Comparison of ENCODE assay signal across 11 cellular contexts in the genomic region with DNA sequence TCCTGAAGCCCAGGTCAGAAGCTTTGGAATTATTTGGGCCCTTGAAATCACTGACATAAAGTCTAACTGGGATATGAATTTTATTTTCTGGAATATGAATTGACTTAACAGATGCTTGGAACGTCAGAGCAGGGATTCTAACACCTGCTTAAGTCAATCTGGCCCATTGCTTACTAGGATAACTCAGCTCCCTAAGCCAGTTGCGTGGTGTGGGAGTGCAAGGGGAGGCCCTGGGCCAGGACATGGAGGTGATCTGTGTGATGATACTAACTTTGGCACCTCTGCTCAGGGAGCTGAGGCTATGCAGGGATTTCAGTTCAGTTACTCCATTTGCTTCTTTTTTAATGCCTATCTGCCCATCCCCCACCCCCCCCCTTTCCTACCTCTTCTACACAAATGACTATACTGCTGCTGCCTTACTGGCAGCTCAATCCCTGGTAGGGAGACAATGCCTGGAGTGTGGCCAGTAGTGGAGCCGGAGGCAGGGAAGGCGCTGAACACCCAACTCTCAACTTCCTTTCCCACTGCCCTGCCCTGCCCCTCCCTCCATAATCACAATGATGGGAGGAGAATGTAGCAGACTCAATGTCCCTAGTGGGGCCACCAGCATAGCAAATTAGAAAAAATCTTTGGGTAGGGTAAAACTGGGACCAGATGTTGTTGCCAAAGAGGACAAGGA. TPM values are rescaled to one million over a fixed set of nuclear protein-coding genes. Genes with fewer than 3 reads are reported as not detected.
DNase-seq lines count a peak whose midpoint lies in the region; ATAC-seq and TF ChIP-seq lines count a peak whose summit lies in the region.
"Had no signal": no experiment of that assay in that cellular context is flagged by ENCODE, and none has a peak within 500 bp of the region (broad histone marks: within the 10 kb centered on the region; RNA-seq: fewer than 3 reads in every experiment).

No MANE protein-coding gene starts in this region.

- H3K27ac Mint-ChIP-seq in Caco-2 (ENCODE audit: unreplicated experiment), result peak overlapping the region; percentile 60
- peak overlapping the region; percentile 32 for H3K27ac Mint-ChIP-seq in activated T-helper 1 cell treated with anti-CD3 and anti-CD28 coated beads, Interleukin-12 subunit alpha, Interleukin-12 subunit beta, Interleukin-2, Interleukin-4 antibody, amounts not matched to agents 30 ng/mL and 10 ng/mL and 1 ng/mL, durations not matched to agents 14 hours and 24 hours and 36 hours

- H3K4me3 ChIP-seq in Caco-2 (ENCODE audit: low read depth, low read length), result no peak overlapping the region
- H3K4me3 ChIP-seq in psoas muscle, result no peak overlapping the region
- H3K4me3 ChIP-seq: vagina had no signal

- TF ChIP-seq CTCF in Caco-2 (IDR thresholded peaks at IDR 0.05; ENCODE audit: insufficient read depth in 1 of 2, low read depth in 1 of 2, low read length in 1 of 2, severe bottlenecking in 1 of 2, unreplicated experiment in 1 of 2) (no peak), psoas muscle (IDR thresholded peaks at IDR 0.05) (no peak)

- POLR2A ChIA-PET in Caco-2 (lab: Charles Lee), result no interaction called here

- peaks cover 38% of the 10 kb centered on the region for H3K36me3 Mint-ChIP-seq in Caco-2 (ENCODE audit: insufficient read depth, unreplicated experiment)
- peaks cover 13% of the 10 kb centered on the region for H3K36me3 Mint-ChIP-seq in activated T-helper 1 cell treated with anti-CD3 and anti-CD28 coated beads, Interleukin-12 subunit alpha, Interleukin-12 subunit beta, Interleukin-2, Interleukin-4 antibody, amounts not matched to agents 30 ng/mL and 10 ng/mL and 1 ng/mL, durations not matched to agents 14 hours and 24 hours and 36 hours (ENCODE audit: low read depth)

- no peaks in the 10 kb centered on the region for H3K9me3 Mint-ChIP-seq in Caco-2 (ENCODE audit: unreplicated experiment)
- no peaks in the 10 kb centered on the region for H3K9me3 Mint-ChIP-seq in activated T-helper 1 cell treated with anti-CD3 and anti-CD28 coated beads, Interleukin-12 subunit alpha, Interleukin-12 subunit beta, Interleukin-2, Interleukin-4 antibody, amounts not matched to agents 30 ng/mL and 10 ng/mL and 1 ng/mL, durations not matched to agents 14 hours and 24 hours and 36 hours

- H3K36me3 ChIP-seq in Caco-2 (ENCODE audit: control insufficient read depth, insufficient read depth, low read length) (no peaks in the 10 kb centered on the region), psoas muscle (ENCODE audit: insufficient read depth in 1 of 2, low read depth in 1 of 2) (peaks cover 0 to 3% of the 10 kb centered on the region in 2 donors)
- H3K36me3 ChIP-seq: vagina had no signal

- H3K27me3 Mint-ChIP-seq in Caco-2 (ENCODE audit: insufficient read depth, unreplicated experiment), result no peaks in the 10 kb centered on the region
- H3K27me3 Mint-ChIP-seq in activated T-helper 1 cell treated with anti-CD3 and anti-CD28 coated beads, Interleukin-12 subunit alpha, Interleukin-12 subunit beta, Interleukin-2, Interleukin-4 antibody, amounts not matched to agents 30 ng/mL and 10 ng/mL and 1 ng/mL, durations not matched to agents 14 hours and 24 hours and 36 hours (ENCODE audit: insufficient read depth), result no peaks in the 10 kb centered on the region

- CTCF ChIA-PET in Caco-2 (lab: Charles Lee), result interaction anchor here (0.7 kb wide), 2 partner anchors 49 to 52 kb away, joined by 3 to 4 read pairs; no protein-coding TSS in a partner anchor

- DNase-seq in Caco-2 (no peak), Right ventricle myocardium superior (peak; percentile 62), psoas muscle (peak in 1 of 2 donors; percentile 77), SHP77 treated with DMSO at 0.1 percent for 48 hours (lab: John Stamatoyannopoulos, UW) (no peak), NCI-H2196 treated with DMSO at 0.1 percent for 48 hours (lab: John Stamatoyannopoulos, UW; ENCODE audit: unreplicated experiment) (no peak), SIG-M5 treated with dmso at 0.1 percent for 504 hours (lab: John Stamatoyannopoulos, UW; ENCODE audit: unreplicated experiment) (no peak)
- DNase-seq in activated T-helper 1 cell treated with anti-CD3 and anti-CD28 coated beads, Interleukin-12 subunit alpha, Interleukin-12 subunit beta, Interleukin-2, Interleukin-4 antibody, amounts not matched to agents 30 ng/mL and 10 ng/mL and 1 ng/mL, durations not matched to agents 14 hours and 24 hours and 36 hours (ENCODE audit: low spot score), result no peak
- DNase-seq: activated CD4-positive, alpha-beta T cell treated with anti-CD3 and anti-CD28 coated beads for 1 hour; stimulated activated CD4-positive, alpha-beta T cell treated with anti-CD3 and anti-CD28 coated beads, Interleukin-15, amount 100 ng/mL, for 24 hours had no signal

- H3K27me3 ChIP-seq in Caco-2 (replicated peaks; ENCODE audit: control insufficient read depth, insufficient read depth, low read length) (no peaks in the 10 kb centered on the region), psoas muscle (ENCODE audit: insufficient read depth in 3 of 3, low read length in 2 of 3) (no peaks in the 10 kb centered on the region)
- H3K27me3 ChIP-seq: vagina had no signal

- intact Hi-C loops in Caco-2 (cut with micrococcal nuclease; ENCODE audit: unreplicated experiment), result no loop called here
- intact Hi-C loops in activated T-helper 1 cell treated with anti-CD3 and anti-CD28 coated beads, Interleukin-12 subunit alpha, Interleukin-12 subunit beta, Interleukin-2, Interleukin-4 antibody, amounts not matched to agents 30 ng/mL and 10 ng/mL and 1 ng/mL, durations not matched to agents 14 hours and 24 hours and 36 hours (cut with micrococcal nuclease), result loop anchor here (2.0 kb wide), 1 partner anchor 19 kb away; the partner anchor contains the start of gene INKA2
- intact Hi-C loops in Right ventricle myocardium superior (cut with DNase I), result no loop called here
- intact Hi-C loops in psoas muscle (cut with DNase I), result loop anchor here in 1 of 2 donors (1.0 to 2.0 kb wide), 2 partner anchors 21 to 36 kb away; partner anchors contain the start of gene DDX20

- BruUV-seq in Caco-2 (replicated peaks; lab: Mats Ljungman, UMichigan), result no TSS peak

- peaks cover 18% of the 10 kb centered on the region for H3K4me1 Mint-ChIP-seq in Caco-2 (ENCODE audit: low read depth, unreplicated experiment)
- H3K4me1 Mint-ChIP-seq in activated T-helper 1 cell treated with anti-CD3 and anti-CD28 coated beads, Interleukin-12 subunit alpha, Interleukin-12 subunit beta, Interleukin-2, Interleukin-4 antibody, amounts not matched to agents 30 ng/mL and 10 ng/mL and 1 ng/mL, durations not matched to agents 14 hours and 24 hours and 36 hours (ENCODE audit: low read depth), result peaks cover 8% of the 10 kb centered on the region

- peak overlapping the region; percentile 84 for H3K27ac ChIP-seq in psoas muscle

- H3K4me1 ChIP-seq in Caco-2 (no peaks in the 10 kb centered on the region), psoas muscle (peaks cover 50% of the 10 kb centered on the region)

- 10 to 15% (median 12%) methylated on average over 4 of the region's 4 CpGs for WGBS in psoas muscle, 3 donors

- no peak overlapping the region for H3K4me3 Mint-ChIP-seq in Caco-2 (ENCODE audit: unreplicated experiment)
- no peak overlapping the region for H3K4me3 Mint-ChIP-seq in activated T-helper 1 cell treated with anti-CD3 and anti-CD28 coated beads, Interleukin-12 subunit alpha, Interleukin-12 subunit beta, Interleukin-2, Interleukin-4 antibody, amounts not matched to agents 30 ng/mL and 10 ng/mL and 1 ng/mL, durations not matched to agents 14 hours and 24 hours and 36 hours

- H3K9me3 ChIP-seq in Caco-2, result no peaks in the 10 kb centered on the region
- H3K9me3 ChIP-seq in psoas muscle, result no peaks in the 10 kb centered on the region
- H3K9me3 ChIP-seq: vagina had no signal

- ATAC-seq in Right ventricle myocardium superior (ENCODE audit: poor library complexity) (peak; percentile 6), psoas muscle (peak; percentile 59 to 85 (median 84)), GM21737 (IDR thresholded peaks at IDR 0.05; ENCODE audit: unreplicated experiment) (no peak)

RNA-seq across cellular contexts. Expression of gene INKA2, which starts 19.5 kb away (rescaled TPM):
- total RNA-seq in Caco-2 (2022), result 5.8 and 8.5 TPM in 2 replicates
- total RNA-seq in activated T-helper 1 cell treated with anti-CD3 and anti-CD28 coated beads, Interleukin-12 subunit alpha, Interleukin-12 subunit beta, Interleukin-2, Interleukin-4 antibody, amounts not matched to agents 30 ng/mL and 10 ng/mL and 1 ng/mL, durations not matched to agents 14 hours and 24 hours and 36 hours, result 1.3 and 1.7 TPM in 2 replicates
- total RNA-seq in Right ventricle myocardium superior, result 28.4 TPM
- 10 to 100 TPM in 2 of 4 donors, 1 to 10 TPM in 2; 7.4 to 15.0 (median 10.4) TPM for total RNA-seq in psoas muscle
- polyA plus RNA-seq in psoas muscle, result 1 to 10 TPM; 1.6 to 5.4 (median 3.7) TPM

RNA-seq across cellular contexts. Expression of gene DDX20, which starts 36.0 kb away (rescaled TPM):
- 10.4 and 11.6 TPM in 2 replicates for total RNA-seq in Caco-2 (2022)
- 21.5 and 25.2 TPM in 2 replicates for total RNA-seq in activated T-helper 1 cell treated with anti-CD3 and anti-CD28 coated beads, Interleukin-12 subunit alpha, Interleukin-12 subunit beta, Interleukin-2, Interleukin-4 antibody, amounts not matched to agents 30 ng/mL and 10 ng/mL and 1 ng/mL, durations not matched to agents 14 hours and 24 hours and 36 hours
- total RNA-seq in Right ventricle myocardium superior, result 5.8 TPM
- 10 to 100 TPM in 1 of 4 donors, 1 to 10 TPM in 3; 6.2 to 11.6 (median 7.6) TPM for total RNA-seq in psoas muscle
- 10 to 100 TPM in 1 of 3 donors, 1 to 10 TPM in 2; 7.9 to 11.3 (median 8.1) TPM for polyA plus RNA-seq in psoas muscle
